ENCODE assay signal across 2 cellular contexts in the genomic region with DNA sequence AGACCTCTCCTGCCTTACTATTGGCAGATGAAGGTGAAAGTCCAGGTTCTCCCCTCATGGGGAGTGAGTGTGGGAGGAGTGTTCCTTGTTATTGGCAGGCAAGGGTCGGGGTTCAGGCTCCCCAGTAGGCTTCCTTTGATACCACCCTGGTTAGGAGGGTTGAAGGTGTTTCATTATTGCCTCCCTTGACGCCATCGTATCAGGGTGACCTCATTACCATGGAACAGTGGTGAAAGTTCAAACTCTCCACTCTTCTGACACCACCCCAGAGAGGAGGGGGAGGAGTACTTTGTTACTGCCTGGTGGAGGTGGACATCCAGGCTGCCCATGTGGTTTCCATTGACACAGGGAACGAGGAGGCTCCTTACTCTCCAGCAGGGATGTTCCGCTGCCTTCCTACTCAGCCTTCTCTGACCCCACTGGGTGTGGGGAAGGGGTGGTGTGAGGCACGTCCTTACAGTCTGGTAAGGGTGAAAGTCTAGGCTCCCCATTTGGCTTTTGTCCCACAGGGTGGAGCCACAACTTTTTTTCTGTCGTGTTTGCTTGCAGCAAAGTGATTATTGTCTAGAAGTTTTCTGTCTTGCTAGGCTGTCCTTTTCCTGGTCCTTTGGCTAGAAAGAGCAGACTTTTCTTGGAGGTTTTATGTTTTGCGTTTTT.
TF ChIP-seq lines count a peak whose summit lies in the region.

No MANE protein-coding gene starts in this region.

TF ChIP-seq in A549, 52 proteins besides CTCF, POLR2A, EP300 and RAD21:
- no peak for TF ChIP-seq HOXB13 (CRISPR knock-in tag; IDR thresholded peaks at IDR 0.05; ENCODE audit: low read depth)
- TF ChIP-seq, protein P1, sequence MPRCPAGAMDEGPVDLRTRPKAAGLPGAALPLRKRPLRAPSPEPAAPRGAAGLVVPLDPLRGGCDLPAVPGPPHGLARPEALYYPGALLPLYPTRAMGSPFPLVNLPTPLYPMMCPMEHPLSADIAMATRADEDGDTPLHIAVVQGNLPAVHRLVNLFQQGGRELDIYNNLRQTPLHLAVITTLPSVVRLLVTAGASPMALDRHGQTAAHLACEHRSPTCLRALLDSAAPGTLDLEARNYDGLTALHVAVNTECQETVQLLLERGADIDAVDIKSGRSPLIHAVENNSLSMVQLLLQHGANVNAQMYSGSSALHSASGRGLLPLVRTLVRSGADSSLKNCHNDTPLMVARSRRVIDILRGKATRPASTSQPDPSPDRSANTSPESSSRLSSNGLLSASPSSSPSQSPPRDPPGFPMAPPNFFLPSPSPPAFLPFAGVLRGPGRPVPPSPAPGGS (IDR thresholded peaks at IDR 0.05) = no peak
- TF ChIP-seq FOSB (CRISPR knock-in tag; IDR thresholded peaks at IDR 0.05) = no peak
- no peak for TF ChIP-seq EHF (CRISPR knock-in tag; IDR thresholded peaks at IDR 0.05)
- no peak for TF ChIP-seq ATOH8 (CRISPR knock-in tag; IDR thresholded peaks at IDR 0.05; ENCODE audit: low read depth)
- no peak for TF ChIP-seq HDAC2 (IDR thresholded peaks at IDR 0.05)
- TF ChIP-seq HEYL (CRISPR knock-in tag; IDR thresholded peaks at IDR 0.05) = no peak

TF ChIP-seq in K562, 482 proteins besides CTCF, POLR2A, EP300 and RAD21 (continues in another document):
- TF ChIP-seq NFRKB (IDR thresholded peaks at IDR 0.05; ENCODE audit: low read depth) = 0 out of 2 replicates have a peak, but pooled peaks have one; percentile 53
- no peak for TF ChIP-seq ZBTB2 (IDR thresholded peaks at IDR 0.05)
- TF ChIP-seq ATF7 (IDR thresholded peaks at IDR 0.05) = peak; percentile 48
- TF ChIP-seq ZNF551 (CRISPR knock-in tag; IDR thresholded peaks at IDR 0.05) = no peak
- peak; percentile 34 for TF ChIP-seq TBP (optimal IDR thresholded peaks at IDR 0.05; ENCODE audit: low read depth, low read length)
- TF ChIP-seq, protein P2, sequence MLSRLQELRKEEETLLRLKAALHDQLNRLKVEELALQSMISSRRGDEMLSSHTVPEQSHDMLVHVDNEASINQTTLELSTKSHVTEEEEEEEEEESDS (CRISPR knock-in tag; IDR thresholded peaks at IDR 0.05) = no peak
- TF ChIP-seq CCNT2 (IDR thresholded peaks at IDR 0.05; ENCODE audit: borderline replicate concordance, extremely low read depth, insufficient read length, low read depth, low read length) = no peak
- no peak for TF ChIP-seq CBFB (CRISPR knock-in tag; IDR thresholded peaks at IDR 0.05)
- TF ChIP-seq SUPT5H (IDR thresholded peaks at IDR 0.05) = 0 out of 2 replicates have a peak, but pooled peaks have one; percentile 26
- TF ChIP-seq ZFP36 (IDR thresholded peaks at IDR 0.05; ENCODE audit: low read depth, low read length, partially characterized antibody) = peak; percentile 14
- peak; percentile 33 for TF ChIP-seq L3MBTL2 (IDR thresholded peaks at IDR 0.05)
- TF ChIP-seq, protein P3, sequence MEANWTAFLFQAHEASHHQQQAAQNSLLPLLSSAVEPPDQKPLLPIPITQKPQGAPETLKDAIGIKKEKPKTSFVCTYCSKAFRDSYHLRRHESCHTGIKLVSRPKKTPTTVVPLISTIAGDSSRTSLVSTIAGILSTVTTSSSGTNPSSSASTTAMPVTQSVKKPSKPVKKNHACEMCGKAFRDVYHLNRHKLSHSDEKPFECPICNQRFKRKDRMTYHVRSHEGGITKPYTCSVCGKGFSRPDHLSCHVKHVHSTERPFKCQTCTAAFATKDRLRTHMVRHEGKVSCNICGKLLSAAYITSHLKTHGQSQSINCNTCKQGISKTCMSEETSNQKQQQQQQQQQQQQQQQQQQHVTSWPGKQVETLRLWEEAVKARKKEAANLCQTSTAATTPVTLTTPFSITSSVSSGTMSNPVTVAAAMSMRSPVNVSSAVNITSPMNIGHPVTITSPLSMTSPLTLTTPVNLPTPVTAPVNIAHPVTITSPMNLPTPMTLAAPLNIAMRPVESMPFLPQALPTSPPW (CRISPR knock-in tag; IDR thresholded peaks at IDR 0.05) = 0 out of 2 replicates have a peak, but pooled peaks have one; percentile 20
- TF ChIP-seq NR2C2 (CRISPR knock-in tag; IDR thresholded peaks at IDR 0.05) = no peak
- TF ChIP-seq NR2C2 (tag; IDR thresholded peaks at IDR 0.05) = peak; percentile 78
- TF ChIP-seq FOXK1 (CRISPR knock-in tag; IDR thresholded peaks at IDR 0.05; ENCODE audit: borderline replicate concordance) = no peak
- no peak for TF ChIP-seq NBN (IDR thresholded peaks at IDR 0.05; ENCODE audit: low read depth)
- TF ChIP-seq CREM (IDR thresholded peaks at IDR 0.05; ENCODE audit: low read depth) = 0 out of 2 replicates have a peak, but pooled peaks have one; percentile 37
- peak in 1 of 2 experiments; percentile 22; a peak in 1 of 4 replicates for TF ChIP-seq MAZ (CRISPR knock-in tag; conservative IDR thresholded peaks at IDR 0.05 in 1 of 2, IDR thresholded peaks at IDR 0.05 in 1 of 2)
- 0 out of 2 replicates have a peak, but pooled peaks have one; percentile 30 for TF ChIP-seq RBFOX2 (IDR thresholded peaks at IDR 0.05; ENCODE audit: low read depth, low read length)
- TF ChIP-seq MNT (conservative IDR thresholded peaks at IDR 0.05) = peak in 1 of 2 experiments; percentile 48; a peak in 1 of 4 replicates
- TF ChIP-seq CREB1 (IDR thresholded peaks at IDR 0.05) = peak; percentile 55
- no peak for TF ChIP-seq CREB1 (CRISPR knock-in tag; IDR thresholded peaks at IDR 0.05)
- TF ChIP-seq, protein P4, sequence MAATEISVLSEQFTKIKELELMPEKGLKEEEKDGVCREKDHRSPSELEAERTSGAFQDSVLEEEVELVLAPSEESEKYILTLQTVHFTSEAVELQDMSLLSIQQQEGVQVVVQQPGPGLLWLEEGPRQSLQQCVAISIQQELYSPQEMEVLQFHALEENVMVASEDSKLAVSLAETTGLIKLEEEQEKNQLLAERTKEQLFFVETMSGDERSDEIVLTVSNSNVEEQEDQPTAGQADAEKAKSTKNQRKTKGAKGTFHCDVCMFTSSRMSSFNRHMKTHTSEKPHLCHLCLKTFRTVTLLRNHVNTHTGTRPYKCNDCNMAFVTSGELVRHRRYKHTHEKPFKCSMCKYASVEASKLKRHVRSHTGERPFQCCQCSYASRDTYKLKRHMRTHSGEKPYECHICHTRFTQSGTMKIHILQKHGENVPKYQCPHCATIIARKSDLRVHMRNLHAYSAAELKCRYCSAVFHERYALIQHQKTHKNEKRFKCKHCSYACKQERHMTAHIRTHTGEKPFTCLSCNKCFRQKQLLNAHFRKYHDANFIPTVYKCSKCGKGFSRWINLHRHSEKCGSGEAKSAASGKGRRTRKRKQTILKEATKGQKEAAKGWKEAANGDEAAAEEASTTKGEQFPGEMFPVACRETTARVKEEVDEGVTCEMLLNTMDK (IDR thresholded peaks at IDR 0.05; ENCODE audit: borderline replicate concordance, insufficient read depth, low read depth, low read length, poor library complexity, severe bottlenecking) = peak; percentile 15
- TF ChIP-seq ZNF592 (IDR thresholded peaks at IDR 0.05) = peak; percentile 68
- TF ChIP-seq, protein P5, sequence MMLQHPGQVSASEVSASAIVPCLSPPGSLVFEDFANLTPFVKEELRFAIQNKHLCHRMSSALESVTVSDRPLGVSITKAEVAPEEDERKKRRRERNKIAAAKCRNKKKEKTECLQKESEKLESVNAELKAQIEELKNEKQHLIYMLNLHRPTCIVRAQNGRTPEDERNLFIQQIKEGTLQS (IDR thresholded peaks at IDR 0.05) = peak; percentile 57
- TF ChIP-seq, protein P5 (CRISPR knock-in tag; conservative IDR thresholded peaks at IDR 0.05) = no peak
- TF ChIP-seq JUND (IDR thresholded peaks at IDR 0.05; ENCODE audit: borderline replicate concordance, low read depth, low read length) = no peak
- TF ChIP-seq JUND (tag; IDR thresholded peaks at IDR 0.05; ENCODE audit: borderline replicate concordance, low read depth, low read length) = peak; percentile 57; the same call in 1 of the 3 replicates
- no peak for TF ChIP-seq MEF2D (tag; conservative IDR thresholded peaks at IDR 0.05; ENCODE audit: low read depth)
- no peak for TF ChIP-seq TARDBP (IDR thresholded peaks at IDR 0.05)
- peak; percentile 40; the same call in 1 of the 2 replicates for TF ChIP-seq NR2C1 (IDR thresholded peaks at IDR 0.05)
- peak; percentile 73 for TF ChIP-seq NR2C1 (tag; IDR thresholded peaks at IDR 0.05)
- TF ChIP-seq RBM14 (IDR thresholded peaks at IDR 0.05; ENCODE audit: borderline replicate concordance, insufficient read depth, low read depth, low read length) = no peak
- peak; percentile 86 for TF ChIP-seq ZNF24 (IDR thresholded peaks at IDR 0.05)
